Comparison of ENCODE assay signal across 20 cellular contexts in the genomic region with DNA sequence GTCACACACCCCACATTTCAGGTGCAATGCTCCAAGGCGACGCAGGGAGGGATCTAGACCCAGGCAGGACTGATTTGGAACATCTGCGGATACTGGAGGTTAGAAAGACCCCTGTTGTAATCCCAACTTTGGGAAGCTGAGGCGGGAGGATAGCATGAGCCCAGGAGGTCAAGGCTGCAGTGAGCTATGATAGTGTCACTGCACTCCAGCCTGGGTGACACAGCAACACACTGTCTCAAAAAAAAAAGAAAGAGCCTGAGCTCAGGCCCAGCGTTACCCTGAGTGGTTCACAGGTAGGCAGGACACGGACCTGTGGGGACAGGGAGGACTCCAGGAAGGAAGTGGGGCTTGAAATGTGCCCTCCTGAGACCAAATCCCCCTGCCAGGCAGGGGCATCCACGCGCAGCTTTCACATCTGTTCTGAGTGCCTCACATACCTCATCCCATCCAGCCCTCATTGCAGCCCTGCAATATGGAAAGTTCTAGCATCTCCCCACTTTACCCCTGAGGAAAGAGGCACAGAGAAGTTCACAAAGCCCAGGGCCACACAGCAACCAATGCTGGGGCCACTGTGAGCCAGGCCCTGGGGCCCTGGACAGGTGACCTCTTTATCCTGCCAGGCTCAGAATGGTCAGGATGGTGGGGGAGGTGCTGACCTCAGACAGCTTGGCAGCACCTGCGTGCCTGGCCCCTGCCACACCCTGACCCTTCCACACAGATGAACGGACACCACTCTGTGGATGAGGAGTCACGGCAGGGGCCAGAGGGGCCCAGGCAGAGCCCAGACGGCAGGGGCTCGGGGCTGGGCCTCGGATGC. TPM values are rescaled to one million over a fixed set of nuclear protein-coding genes. Genes with fewer than 3 reads are reported as not detected.
DNase-seq lines count a peak whose midpoint lies in the region; ATAC-seq, FAIRE-seq and TF ChIP-seq lines count a peak whose summit lies in the region.
"Had no signal": no experiment of that assay in that cellular context is flagged by ENCODE, and none has a peak within 500 bp of the region (broad histone marks: within the 10 kb centered on the region; RNA-seq: fewer than 3 reads in every experiment).

No MANE protein-coding gene starts in this region.

- no peaks in the 10 kb centered on the region for H3K36me3 ChIP-seq in esophagus muscularis mucosa
- H3K36me3 ChIP-seq in pancreas, result no peaks in the 10 kb centered on the region

- 81% methylated on average over 9 of the region's 14 CpGs for WGBS in esophagus muscularis mucosa
- WGBS in pancreas, 2 donors, result 61% methylated on average over 13 to 14 of the region's 14 CpGs

- H3K36me3 Mint-ChIP-seq in HFFc6 (ENCODE audit: low read depth) (no peaks in the 10 kb centered on the region), immature natural killer cell (no peaks in the 10 kb centered on the region)
- H3K36me3 Mint-ChIP-seq in activated CD4-positive, alpha-beta T cell treated with anti-CD3 and anti-CD28 coated beads, Interleukin-2, amount 10 ng/mL, durations not matched to agents 7 days and 5 days (ENCODE audit: low read depth), result no peaks in the 10 kb centered on the region
- H3K36me3 Mint-ChIP-seq: activated naive CD4-positive, alpha-beta T cell treated with anti-CD3 and anti-CD28 coated beads, Interleukin-2, amount 50 U/mL, for 24 hours had no signal

- H3K9me3 Mint-ChIP-seq in HFFc6, result no peaks in the 10 kb centered on the region
- no peaks in the 10 kb centered on the region for H3K9me3 Mint-ChIP-seq in activated CD4-positive, alpha-beta T cell treated with anti-CD3 and anti-CD28 coated beads, Interleukin-2, amount 10 ng/mL, durations not matched to agents 7 days and 5 days
- no peaks in the 10 kb centered on the region for H3K9me3 Mint-ChIP-seq in immature natural killer cell
- H3K9me3 Mint-ChIP-seq: activated naive CD4-positive, alpha-beta T cell treated with anti-CD3 and anti-CD28 coated beads, Interleukin-2, amount 50 U/mL, for 24 hours; T-helper 2 cell treated with Interferon-gamma antibody and Interleukin-4, amounts not matched to agents 5 μg/mL and 100 μg/mL, for 36 hours had no signal

- H3K27me3 ChIP-seq in esophagus muscularis mucosa (no peaks in the 10 kb centered on the region), pancreas (no peaks in the 10 kb centered on the region)

- no peak overlapping the region for H3K27ac Mint-ChIP-seq in HFFc6
- no peak overlapping the region for H3K27ac Mint-ChIP-seq in activated CD4-positive, alpha-beta T cell treated with anti-CD3 and anti-CD28 coated beads, Interleukin-2, amount 10 ng/mL, durations not matched to agents 7 days and 5 days
- no peak overlapping the region for H3K27ac Mint-ChIP-seq in immature natural killer cell
- H3K27ac Mint-ChIP-seq: activated naive CD4-positive, alpha-beta T cell treated with anti-CD3 and anti-CD28 coated beads, Interleukin-2, amount 50 U/mL, for 24 hours; T-helper 2 cell treated with Interferon-gamma antibody and Interleukin-4, amounts not matched to agents 5 μg/mL and 100 μg/mL, for 36 hours had no signal

- H3K4me3 ChIP-seq in esophagus muscularis mucosa (no peak overlapping the region), pancreas (no peak overlapping the region)

- intact Hi-C loops in esophagus muscularis mucosa (cut with DNase I) (loop anchor here (5.0 kb wide), 1 partner anchor 32 kb away; the partner anchor contains the start of gene CCDC85C), pancreas (cut with DNase I) (no loop called here)

- H3K9me3 ChIP-seq in esophagus muscularis mucosa (no peaks in the 10 kb centered on the region), pancreas (no peaks in the 10 kb centered on the region)

- H3K27ac ChIP-seq in C4-2B (peak overlapping the region; percentile 98), esophagus muscularis mucosa (replicated peaks in 1 of 4) (peak overlapping the region; percentile 88 to 90 (median 90)), pancreas (peak overlapping the region; percentile 28 to 72 (median 58))

- TF ChIP-seq CTCF in C4-2B (conservative IDR thresholded peaks at IDR 0.05) (no peak), esophagus muscularis mucosa (IDR thresholded peaks at IDR 0.05) (no peak), pancreas (IDR thresholded peaks at IDR 0.05) (no peak), HFFc6 (IDR thresholded peaks at IDR 0.05) (no peak)

- POLR2A ChIA-PET in activated CD4-positive, alpha-beta T cell treated with anti-CD3 and anti-CD28 coated beads, Interleukin-2, amount 10 ng/mL, durations not matched to agents 7 days and 5 days (lab: Charles Lee), result no interaction called here

- H3K4me1 ChIP-seq in esophagus muscularis mucosa (peaks cover 89 to 100% (median 100%) of the 10 kb centered on the region in 4 donors), pancreas (peaks cover 63 to 77% (median 74%) of the 10 kb centered on the region in 3 donors)

- ATAC-seq in pancreas (no peak), GM18858 (IDR thresholded peaks at IDR 0.05; ENCODE audit: unreplicated experiment) (no peak)
- ATAC-seq: HCT116 had no signal

- DNase-seq in NCI-H1694 treated with DMSO at 0.1 percent for 48 hours (lab: John Stamatoyannopoulos, UW) (peak; percentile 61), esophagus muscularis mucosa (ENCODE audit: extremely low spot score) (no peak), pancreas (no peak), HFFc6 (no peak), immature natural killer cell (no peak)
- DNase-seq in activated CD4-positive, alpha-beta T cell treated with anti-CD3 and anti-CD28 coated beads, Interleukin-2, amount 10 ng/mL, durations not matched to agents 7 days and 5 days, result no peak
- DNase-seq: activated CD4-positive, alpha-beta T cell treated with anti-CD3 and anti-CD28 coated beads for 1 hour; activated CD8-positive, alpha-beta memory T cell treated with anti-CD3 and anti-CD28 coated beads, Interleukin-2, amount 50 U/mL, for 48 hours; central memory CD4-positive, alpha-beta T cell; effector CD4-positive, alpha-beta T cell; KBM-7; NCI-H2227 treated with DMSO at 0.1 percent for 48 hours; occipital lobe; small intestine; stimulated activated naive CD4-positive, alpha-beta T cell treated with Interleukin-2 at 50 U/mL for 16 hours had no signal

- H3K4me3 Mint-ChIP-seq in HFFc6, result no peak overlapping the region
- no peak overlapping the region for H3K4me3 Mint-ChIP-seq in activated CD4-positive, alpha-beta T cell treated with anti-CD3 and anti-CD28 coated beads, Interleukin-2, amount 10 ng/mL, durations not matched to agents 7 days and 5 days
- no peak overlapping the region for H3K4me3 Mint-ChIP-seq in immature natural killer cell
- H3K4me3 Mint-ChIP-seq: activated naive CD4-positive, alpha-beta T cell treated with anti-CD3 and anti-CD28 coated beads, Interleukin-2, amount 50 U/mL, for 24 hours; T-helper 2 cell treated with Interferon-gamma antibody and Interleukin-4, amounts not matched to agents 5 μg/mL and 100 μg/mL, for 36 hours had no signal

- CTCF ChIA-PET in activated CD4-positive, alpha-beta T cell treated with anti-CD3 and anti-CD28 coated beads, Interleukin-2, amount 10 ng/mL, durations not matched to agents 7 days and 5 days (lab: Charles Lee), result interaction anchor here (0.6 to 0.7 kb wide), 3 partner anchors 15 to 34 kb away, joined by 3 read pairs; partner anchors contain the start of gene CCDC85C

- TF ChIP-seq POLR2A in esophagus muscularis mucosa (IDR thresholded peaks at IDR 0.05; ENCODE audit: low read depth), result no peak

- no peak for FAIRE-seq in pancreas (lab: Jason Lieb, UNC)
- FAIRE-seq: small intestine had no signal

- no peak for TF ChIP-seq EP300 in esophagus muscularis mucosa (IDR thresholded peaks at IDR 0.05)

- H3K27me3 Mint-ChIP-seq in HFFc6 (ENCODE audit: insufficient read depth) (no peaks in the 10 kb centered on the region; the same call in none of the 2 replicates), immature natural killer cell (ENCODE audit: low read depth in 3 of 3) (peaks cover 0 to 4% (median 2%) of the 10 kb centered on the region in 3 donors)
- H3K27me3 Mint-ChIP-seq in activated CD4-positive, alpha-beta T cell treated with anti-CD3 and anti-CD28 coated beads, Interleukin-2, amount 10 ng/mL, durations not matched to agents 7 days and 5 days, result no peaks in the 10 kb centered on the region
- H3K27me3 Mint-ChIP-seq: activated naive CD4-positive, alpha-beta T cell treated with anti-CD3 and anti-CD28 coated beads, Interleukin-2, amount 50 U/mL, for 24 hours had no signal

- peaks cover 73% of the 10 kb centered on the region for H3K4me1 Mint-ChIP-seq in HFFc6 (ENCODE audit: low read depth)
- H3K4me1 Mint-ChIP-seq in activated CD4-positive, alpha-beta T cell treated with anti-CD3 and anti-CD28 coated beads, Interleukin-2, amount 10 ng/mL, durations not matched to agents 7 days and 5 days, result no peaks in the 10 kb centered on the region
- H3K4me1 Mint-ChIP-seq in immature natural killer cell, result no peaks in the 10 kb centered on the region

RNA-seq across cellular contexts. Expression of gene CCDC85C, which starts 34.1 kb away (rescaled TPM):
- total RNA-seq in esophagus muscularis mucosa (10 to 100 TPM; 17.9 to 48.7 (median 30.8) TPM), pancreas (10 to 100 TPM; 14.4 to 22.2 (median 17.6) TPM)
- polyA plus RNA-seq in pancreas (10 to 100 TPM in 1 of 2 donors, 1 to 10 TPM in 1; 9.5 to 19.5 TPM), immature natural killer cell (under 1 TPM; 0.27 to 0.83 (median 0.35) TPM)
- 10 to 100 TPM; 31.3 to 41.4 (median 34.3) TPM for total RNA-seq in HFFc6 (2021; fragmentation: NEBNext Ultra II Directional; extraction: Animal tissue kit (Norgen Biotek cat#: 25700))
- total RNA-seq in activated CD4-positive, alpha-beta T cell treated with anti-CD3 and anti-CD28 coated beads, Interleukin-2, amount 10 ng/mL, durations not matched to agents 7 days and 5 days, result 10 to 100 TPM; 10.0 to 10.9 TPM
